In the genomic region with DNA sequence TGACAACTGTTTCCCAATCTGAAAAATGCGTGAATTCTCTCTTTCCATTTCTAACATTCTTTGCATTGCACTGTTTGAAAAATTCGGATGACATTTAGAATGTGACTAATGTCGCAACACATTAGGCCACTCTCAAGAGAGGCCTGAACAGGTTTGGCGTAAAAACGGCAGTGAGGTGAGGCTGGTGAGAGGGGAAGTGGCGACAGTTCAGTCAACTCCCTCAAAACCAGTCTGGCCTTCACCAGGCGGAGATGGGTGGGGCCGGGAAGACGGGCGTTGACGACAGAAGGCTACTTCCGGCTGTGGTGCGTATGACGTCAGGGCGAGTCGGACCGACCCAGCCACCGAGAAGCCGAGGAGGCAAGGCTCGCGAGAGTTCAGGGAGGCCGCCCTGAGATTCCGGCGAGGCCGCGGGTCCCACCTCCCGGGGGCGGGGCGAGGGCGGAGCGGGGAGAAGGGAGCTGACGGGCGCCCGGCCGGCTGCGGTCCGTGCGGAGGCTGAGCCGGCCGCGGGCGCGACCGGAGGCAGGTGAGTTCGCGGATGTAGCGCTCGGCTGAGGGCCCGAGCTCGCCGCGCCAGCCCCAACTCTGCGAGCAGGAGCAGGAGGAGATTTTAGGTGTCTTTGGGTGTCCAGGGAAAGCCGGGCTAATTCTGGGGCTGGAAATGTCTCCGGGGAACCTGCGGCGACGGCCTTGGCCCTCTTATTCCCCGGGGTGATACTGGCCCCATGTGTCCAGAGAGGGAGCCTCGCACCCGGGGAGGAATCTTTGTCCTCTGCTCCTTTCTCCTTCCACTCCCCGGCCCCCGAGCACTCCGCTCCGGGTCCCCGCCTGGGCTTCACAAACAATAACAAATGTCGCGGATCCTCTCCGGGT, we compare ENCODE assay signal across 1 cellular context.
TF ChIP-seq lines count a peak whose summit lies in the region.

A gene (plus strand): TSS at position 483 of the 876 bp plus-strand sequence. CDS start 53,435 bp downstream, outside the sequence.

TF ChIP-seq in HepG2, 621 proteins besides CTCF, POLR2A, EP300 and RAD21 (continued from another document and continues in another):
- TF ChIP-seq, protein P1, sequence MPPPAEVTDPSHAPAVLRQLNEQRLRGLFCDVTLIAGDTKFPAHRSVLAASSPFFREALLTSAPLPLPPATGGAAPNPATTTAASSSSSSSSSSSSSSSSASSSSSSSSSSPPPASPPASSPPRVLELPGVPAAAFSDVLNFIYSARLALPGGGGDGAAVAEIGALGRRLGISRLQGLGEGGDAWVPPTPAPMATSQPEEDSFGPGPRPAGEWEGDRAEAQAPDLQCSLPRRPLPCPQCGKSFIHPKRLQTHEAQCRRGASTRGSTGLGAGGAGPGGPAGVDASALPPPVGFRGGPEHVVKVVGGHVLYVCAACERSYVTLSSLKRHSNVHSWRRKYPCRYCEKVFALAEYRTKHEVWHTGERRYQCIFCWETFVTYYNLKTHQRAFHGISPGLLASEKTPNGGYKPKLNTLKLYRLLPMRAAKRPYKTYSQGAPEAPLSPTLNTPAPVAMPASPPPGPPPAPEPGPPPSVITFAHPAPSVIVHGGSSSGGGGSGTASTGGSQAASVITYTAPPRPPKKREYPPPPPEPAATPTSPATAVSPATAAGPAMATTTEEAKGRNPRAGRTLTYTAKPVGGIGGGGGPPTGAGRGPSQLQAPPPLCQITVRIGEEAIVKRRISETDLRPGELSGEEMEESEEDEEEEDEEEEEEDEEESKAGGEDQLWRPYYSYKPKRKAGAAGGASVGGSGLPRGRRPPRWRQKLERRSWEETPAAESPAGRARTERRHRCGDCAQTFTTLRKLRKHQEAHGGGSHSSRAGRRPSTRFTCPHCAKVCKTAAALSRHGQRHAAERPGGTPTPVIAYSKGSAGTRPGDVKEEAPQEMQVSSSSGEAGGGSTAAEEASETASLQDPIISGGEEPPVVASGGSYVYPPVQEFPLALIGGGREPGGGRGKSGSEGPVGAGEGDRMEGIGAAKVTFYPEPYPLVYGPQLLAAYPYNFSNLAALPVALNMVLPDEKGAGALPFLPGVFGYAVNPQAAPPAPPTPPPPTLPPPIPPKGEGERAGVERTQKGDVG (CRISPR knock-in tag; IDR thresholded peaks at IDR 0.05; ENCODE audit: borderline replicate concordance): no peak
- TF ChIP-seq JUN (CRISPR knock-in tag; IDR thresholded peaks at IDR 0.05) (0 out of 2 replicates have a peak, but pooled peaks have one; percentile 22), SP4 (CRISPR knock-in tag; IDR thresholded peaks at IDR 0.05) (peak; percentile 89; the same call in 1 of the 2 replicates), STAT5B (CRISPR knock-in tag; IDR thresholded peaks at IDR 0.05) (no peak), SRY (CRISPR knock-in tag; IDR thresholded peaks at IDR 0.05) (0 out of 2 replicates have a peak, but pooled peaks have one; percentile 12), SRSF9 (IDR thresholded peaks at IDR 0.05; ENCODE audit: borderline replicate concordance, insufficient read depth, low read depth, low read length, poor library complexity, severe bottlenecking) (no peak), MIXL1 (CRISPR knock-in tag; IDR thresholded peaks at IDR 0.05) (peak; percentile 46; the same call in 1 of the 2 replicates), NONO (IDR thresholded peaks at IDR 0.05) (no peak), NONO (CRISPR knock-in tag; conservative IDR thresholded peaks at IDR 0.05) (peak; percentile 91), SP140L (CRISPR knock-in tag; IDR thresholded peaks at IDR 0.05; ENCODE audit: borderline replicate concordance) (0 out of 2 replicates have a peak, but pooled peaks have one; percentile 43), BRD4 (CRISPR knock-in tag; IDR thresholded peaks at IDR 0.05) (peak; percentile 85; the same call in 1 of the 2 replicates), JUNB (CRISPR knock-in tag; IDR thresholded peaks at IDR 0.05; ENCODE audit: borderline replicate concordance) (no peak), RAD51 (IDR thresholded peaks at IDR 0.05; ENCODE audit: borderline replicate concordance) (no peak), ZNF780A (CRISPR knock-in tag; IDR thresholded peaks at IDR 0.05) (peak; percentile 19; the same call in 1 of the 2 replicates), ZFAT (CRISPR knock-in tag; conservative IDR thresholded peaks at IDR 0.05) (0 out of 2 replicates have a peak, but pooled peaks have one; percentile 65), ZKSCAN5 (CRISPR knock-in tag; IDR thresholded peaks at IDR 0.05) (no peak), MEIS2 (CRISPR knock-in tag; IDR thresholded peaks at IDR 0.05) (peak; percentile 50), MAF1 (CRISPR knock-in tag; IDR thresholded peaks at IDR 0.05; ENCODE audit: borderline replicate concordance) (peak; percentile 59; the same call in 1 of the 2 replicates), TOPORS (CRISPR knock-in tag; IDR thresholded peaks at IDR 0.05) (0 out of 2 replicates have a peak, but pooled peaks have one; percentile 75), KLF16 (CRISPR knock-in tag; IDR thresholded peaks at IDR 0.05) (peak in 1 of 2 experiments; percentile 72; a peak in 2 of 4 replicates), NFIC (IDR thresholded peaks at IDR 0.05; ENCODE audit: low read length) (no peak), ATAD3A (CRISPR knock-in tag; IDR thresholded peaks at IDR 0.05) (no peak), ZNF547 (CRISPR knock-in tag; IDR thresholded peaks at IDR 0.05) (peak; percentile 27; the same call in 1 of the 2 replicates), MXI1 (IDR thresholded peaks at IDR 0.05; ENCODE audit: borderline replicate concordance, low read depth, low read length) (peak; percentile 73; the same call in 2 of the 3 replicates)
- TF ChIP-seq, protein P2, sequence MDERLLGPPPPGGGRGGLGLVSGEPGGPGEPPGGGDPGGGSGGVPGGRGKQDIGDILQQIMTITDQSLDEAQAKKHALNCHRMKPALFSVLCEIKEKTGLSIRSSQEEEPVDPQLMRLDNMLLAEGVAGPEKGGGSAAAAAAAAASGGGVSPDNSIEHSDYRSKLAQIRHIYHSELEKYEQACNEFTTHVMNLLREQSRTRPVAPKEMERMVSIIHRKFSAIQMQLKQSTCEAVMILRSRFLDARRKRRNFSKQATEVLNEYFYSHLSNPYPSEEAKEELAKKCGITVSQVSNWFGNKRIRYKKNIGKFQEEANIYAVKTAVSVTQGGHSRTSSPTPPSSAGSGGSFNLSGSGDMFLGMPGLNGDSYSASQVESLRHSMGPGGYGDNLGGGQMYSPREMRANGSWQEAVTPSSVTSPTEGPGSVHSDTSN (CRISPR knock-in tag; IDR thresholded peaks at IDR 0.05): no peak
- TF ChIP-seq, protein P3, sequence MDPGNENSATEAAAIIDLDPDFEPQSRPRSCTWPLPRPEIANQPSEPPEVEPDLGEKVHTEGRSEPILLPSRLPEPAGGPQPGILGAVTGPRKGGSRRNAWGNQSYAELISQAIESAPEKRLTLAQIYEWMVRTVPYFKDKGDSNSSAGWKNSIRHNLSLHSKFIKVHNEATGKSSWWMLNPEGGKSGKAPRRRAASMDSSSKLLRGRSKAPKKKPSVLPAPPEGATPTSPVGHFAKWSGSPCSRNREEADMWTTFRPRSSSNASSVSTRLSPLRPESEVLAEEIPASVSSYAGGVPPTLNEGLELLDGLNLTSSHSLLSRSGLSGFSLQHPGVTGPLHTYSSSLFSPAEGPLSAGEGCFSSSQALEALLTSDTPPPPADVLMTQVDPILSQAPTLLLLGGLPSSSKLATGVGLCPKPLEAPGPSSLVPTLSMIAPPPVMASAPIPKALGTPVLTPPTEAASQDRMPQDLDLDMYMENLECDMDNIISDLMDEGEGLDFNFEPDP (CRISPR knock-in tag; conservative IDR thresholded peaks at IDR 0.05): no peak
- TF ChIP-seq, protein P4, sequence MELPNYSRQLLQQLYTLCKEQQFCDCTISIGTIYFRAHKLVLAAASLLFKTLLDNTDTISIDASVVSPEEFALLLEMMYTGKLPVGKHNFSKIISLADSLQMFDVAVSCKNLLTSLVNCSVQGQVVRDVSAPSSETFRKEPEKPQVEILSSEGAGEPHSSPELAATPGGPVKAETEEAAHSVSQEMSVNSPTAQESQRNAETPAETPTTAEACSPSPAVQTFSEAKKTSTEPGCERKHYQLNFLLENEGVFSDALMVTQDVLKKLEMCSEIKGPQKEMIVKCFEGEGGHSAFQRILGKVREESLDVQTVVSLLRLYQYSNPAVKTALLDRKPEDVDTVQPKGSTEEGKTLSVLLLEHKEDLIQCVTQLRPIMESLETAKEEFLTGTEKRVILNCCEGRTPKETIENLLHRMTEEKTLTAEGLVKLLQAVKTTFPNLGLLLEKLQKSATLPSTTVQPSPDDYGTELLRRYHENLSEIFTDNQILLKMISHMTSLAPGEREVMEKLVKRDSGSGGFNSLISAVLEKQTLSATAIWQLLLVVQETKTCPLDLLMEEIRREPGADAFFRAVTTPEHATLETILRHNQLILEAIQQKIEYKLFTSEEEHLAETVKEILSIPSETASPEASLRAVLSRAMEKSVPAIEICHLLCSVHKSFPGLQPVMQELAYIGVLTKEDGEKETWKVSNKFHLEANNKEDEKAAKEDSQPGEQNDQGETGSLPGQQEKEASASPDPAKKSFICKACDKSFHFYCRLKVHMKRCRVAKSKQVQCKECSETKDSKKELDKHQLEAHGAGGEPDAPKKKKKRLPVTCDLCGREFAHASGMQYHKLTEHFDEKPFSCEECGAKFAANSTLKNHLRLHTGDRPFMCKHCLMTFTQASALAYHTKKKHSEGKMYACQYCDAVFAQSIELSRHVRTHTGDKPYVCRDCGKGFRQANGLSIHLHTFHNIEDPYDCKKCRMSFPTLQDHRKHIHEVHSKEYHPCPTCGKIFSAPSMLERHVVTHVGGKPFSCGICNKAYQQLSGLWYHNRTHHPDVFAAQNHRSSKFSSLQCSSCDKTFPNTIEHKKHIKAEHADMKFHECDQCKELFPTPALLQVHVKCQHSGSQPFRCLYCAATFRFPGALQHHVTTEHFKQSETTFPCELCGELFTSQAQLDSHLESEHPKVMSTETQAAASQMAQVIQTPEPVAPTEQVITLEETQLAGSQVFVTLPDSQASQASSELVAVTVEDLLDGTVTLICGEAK (IDR thresholded peaks at IDR 0.05): peak; percentile 20; the same call in 1 of the 2 replicates
- TF ChIP-seq, protein P4 (CRISPR knock-in tag; IDR thresholded peaks at IDR 0.05): no peak; the same call in 1 of the 2 replicates
- TF ChIP-seq, protein P5, sequence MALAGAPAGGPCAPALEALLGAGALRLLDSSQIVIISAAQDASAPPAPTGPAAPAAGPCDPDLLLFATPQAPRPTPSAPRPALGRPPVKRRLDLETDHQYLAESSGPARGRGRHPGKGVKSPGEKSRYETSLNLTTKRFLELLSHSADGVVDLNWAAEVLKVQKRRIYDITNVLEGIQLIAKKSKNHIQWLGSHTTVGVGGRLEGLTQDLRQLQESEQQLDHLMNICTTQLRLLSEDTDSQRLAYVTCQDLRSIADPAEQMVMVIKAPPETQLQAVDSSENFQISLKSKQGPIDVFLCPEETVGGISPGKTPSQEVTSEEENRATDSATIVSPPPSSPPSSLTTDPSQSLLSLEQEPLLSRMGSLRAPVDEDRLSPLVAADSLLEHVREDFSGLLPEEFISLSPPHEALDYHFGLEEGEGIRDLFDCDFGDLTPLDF (CRISPR knock-in tag; IDR thresholded peaks at IDR 0.05): no peak
- TF ChIP-seq, protein P6, sequence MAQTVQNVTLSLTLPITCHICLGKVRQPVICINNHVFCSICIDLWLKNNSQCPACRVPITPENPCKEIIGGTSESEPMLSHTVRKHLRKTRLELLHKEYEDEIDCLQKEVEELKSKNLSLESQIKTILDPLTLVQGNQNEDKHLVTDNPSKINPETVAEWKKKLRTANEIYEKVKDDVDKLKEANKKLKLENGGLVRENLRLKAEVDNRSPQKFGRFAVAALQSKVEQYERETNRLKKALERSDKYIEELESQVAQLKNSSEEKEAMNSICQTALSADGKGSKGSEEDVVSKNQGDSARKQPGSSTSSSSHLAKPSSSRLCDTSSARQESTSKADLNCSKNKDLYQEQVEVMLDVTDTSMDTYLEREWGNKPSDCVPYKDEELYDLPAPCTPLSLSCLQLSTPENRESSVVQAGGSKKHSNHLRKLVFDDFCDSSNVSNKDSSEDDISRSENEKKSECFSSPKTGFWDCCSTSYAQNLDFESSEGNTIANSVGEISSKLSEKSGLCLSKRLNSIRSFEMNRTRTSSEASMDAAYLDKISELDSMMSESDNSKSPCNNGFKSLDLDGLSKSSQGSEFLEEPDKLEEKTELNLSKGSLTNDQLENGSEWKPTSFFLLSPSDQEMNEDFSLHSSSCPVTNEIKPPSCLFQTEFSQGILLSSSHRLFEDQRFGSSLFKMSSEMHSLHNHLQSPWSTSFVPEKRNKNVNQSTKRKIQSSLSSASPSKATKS (CRISPR knock-in tag; IDR thresholded peaks at IDR 0.05): no peak
- TF ChIP-seq, protein P7, sequence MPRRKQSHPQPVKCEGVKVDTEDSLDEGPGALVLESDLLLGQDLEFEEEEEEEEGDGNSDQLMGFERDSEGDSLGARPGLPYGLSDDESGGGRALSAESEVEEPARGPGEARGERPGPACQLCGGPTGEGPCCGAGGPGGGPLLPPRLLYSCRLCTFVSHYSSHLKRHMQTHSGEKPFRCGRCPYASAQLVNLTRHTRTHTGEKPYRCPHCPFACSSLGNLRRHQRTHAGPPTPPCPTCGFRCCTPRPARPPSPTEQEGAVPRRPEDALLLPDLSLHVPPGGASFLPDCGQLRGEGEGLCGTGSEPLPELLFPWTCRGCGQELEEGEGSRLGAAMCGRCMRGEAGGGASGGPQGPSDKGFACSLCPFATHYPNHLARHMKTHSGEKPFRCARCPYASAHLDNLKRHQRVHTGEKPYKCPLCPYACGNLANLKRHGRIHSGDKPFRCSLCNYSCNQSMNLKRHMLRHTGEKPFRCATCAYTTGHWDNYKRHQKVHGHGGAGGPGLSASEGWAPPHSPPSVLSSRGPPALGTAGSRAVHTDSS (CRISPR knock-in tag; conservative IDR thresholded peaks at IDR 0.05): no peak
